In the genomic region with DNA sequence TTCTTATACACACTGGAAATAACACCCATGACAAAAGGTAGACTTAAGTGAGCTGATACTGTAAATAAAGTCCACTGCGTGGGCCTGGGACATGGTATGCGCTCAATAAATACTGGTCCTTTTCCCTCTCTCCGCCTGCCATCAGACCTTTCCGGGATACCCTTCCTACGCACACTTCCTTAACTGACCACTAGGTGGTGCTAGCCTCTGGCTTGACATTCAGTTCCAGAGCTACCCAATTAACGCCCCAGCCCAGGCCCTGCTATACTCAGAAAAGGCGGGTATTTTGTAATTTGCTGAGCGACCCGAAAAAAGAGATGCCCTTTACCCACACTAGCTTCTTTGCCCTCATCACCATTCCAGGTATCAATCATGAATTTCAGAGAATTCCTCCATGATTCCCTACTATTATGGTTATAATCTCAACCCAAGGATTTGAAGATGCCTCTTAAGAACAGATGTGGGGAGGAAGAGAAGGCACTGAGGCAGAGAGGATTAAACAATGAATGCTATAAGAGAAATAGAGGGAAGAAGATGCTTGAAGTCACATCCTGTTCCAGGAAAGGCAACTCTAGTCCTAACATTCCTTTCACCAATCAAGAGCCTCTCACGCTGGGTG, we compare ENCODE assay signal across 8 cellular contexts. TPM values are rescaled to one million over a fixed set of nuclear protein-coding genes. Genes with fewer than 3 reads are reported as not detected.
DNase-seq lines count a peak whose midpoint lies in the region; ATAC-seq and TF ChIP-seq lines count a peak whose summit lies in the region.

No MANE protein-coding gene starts in this region.

- peaks cover 15% of the 10 kb centered on the region for H3K27me3 Mint-ChIP-seq in endodermal cell (ENCODE audit: insufficient read depth)

- peaks cover 24% of the 10 kb centered on the region for H3K27me3 ChIP-seq in HL-60 (ENCODE audit: insufficient read depth, poor library complexity, severe bottlenecking)
- no peaks in the 10 kb centered on the region for H3K27me3 ChIP-seq in endodermal cell (ENCODE audit: control insufficient read depth, insufficient read depth, low read length, poor library complexity, severe bottlenecking)

- WGBS in endodermal cell (ENCODE audit: insufficient coverage in 1 of 2, insufficient read length in 1 of 2), 2 experiments: 30 to 34% methylated on average over 9 to 10 of the region's 10 CpGs

- H3K4me1 Mint-ChIP-seq in endodermal cell: peaks cover 5% of the 10 kb centered on the region

- TF ChIP-seq CTCF in HL-60 (IDR thresholded peaks at IDR 0.05; ENCODE audit: insufficient read depth, low read length) (peak; percentile 85), endodermal cell (conservative IDR thresholded peaks at IDR 0.05) (peak; percentile 94)

- no peaks in the 10 kb centered on the region for H3K36me3 ChIP-seq in endodermal cell (ENCODE audit: control insufficient read depth, insufficient read depth, low read length)

- no peaks in the 10 kb centered on the region for H3K36me3 Mint-ChIP-seq in endodermal cell (ENCODE audit: low read depth)

- no peak for ATAC-seq in HG03135 (IDR thresholded peaks at IDR 0.05; ENCODE audit: unreplicated experiment)

- H3K27ac ChIP-seq in HL-60 (replicated peaks): no peak overlapping the region
- no peak overlapping the region for H3K27ac ChIP-seq in endodermal cell (ENCODE audit: low read depth, low read length)

- no peak overlapping the region for H3K27ac Mint-ChIP-seq in endodermal cell

- no peak overlapping the region for H3K9ac ChIP-seq in endodermal cell (ENCODE audit: extremely low read depth, low read length, poor library complexity, severe bottlenecking)

- no peak overlapping the region for H3K4me3 ChIP-seq in HL-60 (replicated peaks; ENCODE audit: insufficient read depth, low read length)
- no peak overlapping the region for H3K4me3 ChIP-seq in endodermal cell (ENCODE audit: low read length)

- H3K4me3 Mint-ChIP-seq in endodermal cell: no peak overlapping the region

- DNase-seq in D341Med (ENCODE audit: low spot score) (peak; percentile 84), HL-60 (ENCODE audit: low read depth in 1 of 2, low spot score in 1 of 2) (peak in 1 of 2 experiments; percentile 74), NOMO-1 (lab: John Stamatoyannopoulos, UW; ENCODE audit: unreplicated experiment in 2 of 2) (peak; percentile 68 to 70), endodermal cell (peak; percentile 96), myocyte (ENCODE audit: low read depth) (peak; percentile 82)
- peak; percentile 46 to 64 for DNase-seq in activated CD8-positive, alpha-beta memory T cell treated with anti-CD3 and anti-CD28 coated beads for 4 hours (ENCODE audit: low read depth in 2 of 2)
- peak; percentile 56 for DNase-seq in stimulated activated CD8-positive, alpha-beta memory T cell treated with anti-CD3 and anti-CD28 coated beads, Interleukin-7, amount 100 ng/mL, for 24 hours (ENCODE audit: low read depth)

- peaks cover 2% of the 10 kb centered on the region for H3K9me3 Mint-ChIP-seq in endodermal cell

- H3K4me1 ChIP-seq in endodermal cell (ENCODE audit: control insufficient read depth, insufficient read depth, low read length): no peaks in the 10 kb centered on the region

- H3K9me3 ChIP-seq in endodermal cell (ENCODE audit: control insufficient read depth, low read length): no peaks in the 10 kb centered on the region

RNA-seq across cellular contexts. Expression of a gene that starts 3.9 kb away (rescaled TPM):
- total RNA-seq in endodermal cell (10 to 100 TPM; 74.5 to 87.7 TPM), myocyte (40.0 and 53.8 TPM in 2 replicates)
- polyA plus RNA-seq in endodermal cell (2013, experiment 1 of 2): 42.2 TPM
- 43.6 TPM for polyA plus RNA-seq in endodermal cell (2013, experiment 2 of 2)
- 703 TPM for polyA plus RNA-seq in myocyte (2012)

RNA-seq across cellular contexts. Expression of a gene that starts 13.2 kb away (rescaled TPM):
- total RNA-seq in endodermal cell (100 to 1,000 TPM in 1 of 2 donors, 10 to 100 TPM in 1; 60.2 to 102 TPM), myocyte (51.1 and 59.4 TPM in 2 replicates)
- 37.7 TPM for polyA plus RNA-seq in endodermal cell (2013, experiment 1 of 2)
- 30.1 TPM for polyA plus RNA-seq in endodermal cell (2013, experiment 2 of 2)
- 66.7 TPM for polyA plus RNA-seq in myocyte (2012)

RNA-seq across cellular contexts. Expression of a gene that starts 23.1 kb away (rescaled TPM):
- not detected for total RNA-seq in endodermal cell
- polyA plus RNA-seq in endodermal cell (2013, experiment 1 of 2): not detected
- not detected for polyA plus RNA-seq in endodermal cell (2013, experiment 2 of 2)
- total RNA-seq in myocyte: not detected in 2 replicates
- polyA plus RNA-seq in myocyte (2012): 0.77 TPM

RNA-seq across cellular contexts. Expression of a gene that starts 35.5 kb away (rescaled TPM):
- 10 to 100 TPM; 13.5 to 21.7 TPM for total RNA-seq in endodermal cell
- polyA plus RNA-seq in endodermal cell (2013, experiment 1 of 2): 37.0 TPM
- 34.9 TPM for polyA plus RNA-seq in endodermal cell (2013, experiment 2 of 2)
- total RNA-seq in myocyte: 50.6 and 76.7 TPM in 2 replicates
- polyA plus RNA-seq in myocyte (2012): 53.8 TPM

RNA-seq across cellular contexts. Expression of a gene that starts 45.8 kb away (rescaled TPM):
- total RNA-seq in endodermal cell: 10 to 100 TPM; 36.3 to 52.6 TPM
- 32.8 TPM for polyA plus RNA-seq in endodermal cell (2013, experiment 1 of 2)
- polyA plus RNA-seq in endodermal cell (2013, experiment 2 of 2): 30.2 TPM
- 9.9 and 19.1 TPM in 2 replicates for total RNA-seq in myocyte
- 4.3 TPM for polyA plus RNA-seq in myocyte (2012)
